14 cellular contexts compared by ENCODE assay signal in the genomic region with DNA sequence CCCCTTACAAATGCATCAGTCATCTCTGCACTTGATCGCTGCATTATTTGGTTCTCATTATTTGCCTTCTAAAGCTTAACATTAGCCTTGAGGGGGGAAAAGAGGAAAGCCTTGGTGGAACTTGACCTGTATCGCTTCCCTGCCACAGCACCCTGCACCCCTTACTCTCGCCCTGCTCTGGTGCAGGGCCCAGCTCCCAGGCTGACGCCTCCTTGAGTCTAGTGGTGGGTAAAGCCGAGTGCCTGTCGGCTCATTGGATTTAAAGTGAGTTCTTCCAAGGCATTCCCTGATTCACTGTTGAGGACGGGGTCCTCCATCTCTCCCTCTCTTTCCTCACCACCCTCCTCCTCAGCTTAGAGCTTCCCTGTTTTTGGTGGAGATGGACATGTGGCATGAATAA.
A peak's percentile ranks its signal among the peaks of the same experiment; 100 is the strongest.
DNase-seq lines count a peak whose midpoint lies in the region; ATAC-seq and TF ChIP-seq lines count a peak whose summit lies in the region.
"Had no signal": no experiment of that assay in that cellular context is flagged by ENCODE, and none has a peak within 500 bp of the region (broad histone marks: within the 10 kb centered on the region; RNA-seq: fewer than 3 reads in every experiment).

No MANE protein-coding gene starts in this region.

- H3K4me3 ChIP-seq in GM23338 (no peak overlapping the region), trophoblast cell (ENCODE audit: low read depth, low read length) (no peak overlapping the region)
- H3K4me3 ChIP-seq: GM23248 had no signal

- no peak overlapping the region for H3K4me2 ChIP-seq in GM23338
- H3K4me2 ChIP-seq in trophoblast cell (ENCODE audit: low read length) = no peak overlapping the region

- H3K27ac ChIP-seq in GM23338 (ENCODE audit: low read depth) (no peak overlapping the region), trophoblast cell (ENCODE audit: low read depth, low read length) (peak overlapping the region; percentile 36)
- H3K27ac ChIP-seq: GM23248 had no signal

- H3K36me3 ChIP-seq in GM23338 (ENCODE audit: insufficient read depth) (no peaks in the 10 kb centered on the region), trophoblast cell (ENCODE audit: control insufficient read depth in 1 of 2, insufficient read depth in 2 of 2, low read length in 2 of 2) (no peaks in the 10 kb centered on the region)

- H2BK12ac ChIP-seq in trophoblast cell (ENCODE audit: low read length) = peak overlapping the region; percentile 21

- H3K36me3 Mint-ChIP-seq in GM23338 (ENCODE audit: low read depth) = no peaks in the 10 kb centered on the region
- H3K36me3 Mint-ChIP-seq in WTC11 = peaks cover 23% of the 10 kb centered on the region
- H3K36me3 Mint-ChIP-seq in nephron (ENCODE audit: low read depth) = no peaks in the 10 kb centered on the region
- H3K36me3 Mint-ChIP-seq: CD4-positive, alpha-beta memory T cell had no signal

- H3K9ac ChIP-seq in trophoblast cell (ENCODE audit: low read length) = no peak overlapping the region
- H3K9ac ChIP-seq: GM23248 had no signal

- TF ChIP-seq CTCF in GM23338 (conservative IDR thresholded peaks at IDR 0.05; ENCODE audit: low read depth in 2 of 2) (no peak), WTC11 (IDR thresholded peaks at IDR 0.05) (no peak), nephron (IDR thresholded peaks at IDR 0.05; ENCODE audit: unreplicated experiment in 3 of 3) (no peak)

- DNase-seq in GM23338 (ENCODE audit: low spot score) (peak; percentile 2), WTC11 (ENCODE audit: low spot score) (no peak), trophoblast cell (no peak), DMS153 (lab: John Stamatoyannopoulos, UW) (no peak), OCI-M1 (lab: John Stamatoyannopoulos, UW) (no peak)
- DNase-seq: C1 segment of cervical spinal cord; Calu3; CD4-positive, alpha-beta memory T cell; COR-L47; DND-41; GM23248; H9 had no signal

- H3K9me3 Mint-ChIP-seq in GM23338 (peaks cover 9% of the 10 kb centered on the region; the same call in 1 of the 3 replicates), WTC11 (peaks cover 67% of the 10 kb centered on the region), nephron (no peaks in the 10 kb centered on the region)

- H2BK120ac ChIP-seq in trophoblast cell (ENCODE audit: insufficient read depth, low read length, poor library complexity) = peak overlapping the region; percentile 44

- H3K4me1 ChIP-seq in GM23338 (ENCODE audit: insufficient read depth) = 0 out of 2 replicates have a peak, but pooled peaks cover 4% of the 10 kb centered on the region
- H3K4me1 ChIP-seq in trophoblast cell (ENCODE audit: control insufficient read depth in 1 of 2, insufficient read depth in 2 of 2, low read length in 2 of 2) = peaks cover 12 to 15% of the 10 kb centered on the region in 2 experiments

- H2AFZ ChIP-seq in GM23338 (no peak overlapping the region), trophoblast cell (ENCODE audit: insufficient read depth, low read length, poor library complexity) (no peak overlapping the region)
- H2AFZ ChIP-seq: GM23248 had no signal

- WGBS in trophoblast cell (ENCODE audit: extremely low coverage, insufficient coverage, insufficient read length) = no CpG with 5 or more reads among the region's 7 CpGs

- H3K4me3 Mint-ChIP-seq in GM23338 (no peak overlapping the region), WTC11 (no peak overlapping the region), nephron (no peak overlapping the region)
- H3K4me3 Mint-ChIP-seq: CD4-positive, alpha-beta memory T cell; H9 had no signal

- H3K18ac ChIP-seq in trophoblast cell (ENCODE audit: low read length) = peak overlapping the region; percentile 26

- H3K4ac ChIP-seq in trophoblast cell (ENCODE audit: low read depth, low read length) = no peak overlapping the region

- no peak overlapping the region for H4K8ac ChIP-seq in trophoblast cell (ENCODE audit: low read depth, low read length)

- H3K4me1 Mint-ChIP-seq in GM23338 = peaks cover 15% of the 10 kb centered on the region
- peaks cover 19% of the 10 kb centered on the region for H3K4me1 Mint-ChIP-seq in WTC11
- peaks cover 54% of the 10 kb centered on the region for H3K4me1 Mint-ChIP-seq in nephron
- H3K4me1 Mint-ChIP-seq: CD4-positive, alpha-beta memory T cell had no signal

- H4K91ac ChIP-seq in trophoblast cell (ENCODE audit: low read depth, low read length) = peak overlapping the region; percentile 78

- H3K79me2 ChIP-seq in GM23338 (replicated peaks; ENCODE audit: insufficient read depth) (no peaks in the 10 kb centered on the region), trophoblast cell (ENCODE audit: control insufficient read depth, insufficient read depth, low read length, poor library complexity) (no peaks in the 10 kb centered on the region)

- no peaks in the 10 kb centered on the region for H3K9me3 ChIP-seq in trophoblast cell (ENCODE audit: insufficient read depth, low read depth, low read length)

- no peak overlapping the region for H4K12ac ChIP-seq in trophoblast cell (ENCODE audit: low read depth, low read length)

- H3F3A ChIP-seq in GM23338 (replicated peaks; ENCODE audit: low read depth) = no peaks in the 10 kb centered on the region

- peak overlapping the region; percentile 50 for H3K14ac ChIP-seq in trophoblast cell (ENCODE audit: low read length)

- H4K20me1 ChIP-seq in GM23338 (replicated peaks; ENCODE audit: insufficient read depth) = no peaks in the 10 kb centered on the region

- H2AK5ac ChIP-seq in trophoblast cell (ENCODE audit: low read length) = no peak overlapping the region

- no peaks in the 10 kb centered on the region for H3K9me2 ChIP-seq in GM23338 (ENCODE audit: insufficient read depth)

- H3K27me3 ChIP-seq in GM23338 (ENCODE audit: insufficient read depth) = no peaks in the 10 kb centered on the region
- H3K27me3 ChIP-seq in trophoblast cell (ENCODE audit: insufficient read depth, low read length) = no peaks in the 10 kb centered on the region

- H3K27me3 Mint-ChIP-seq in GM23338 (ENCODE audit: insufficient read depth, low read depth, poor library complexity) (peaks cover 3% of the 10 kb centered on the region), WTC11 (ENCODE audit: low read depth) (peaks cover 6% of the 10 kb centered on the region; the same call in 1 of the 2 replicates), nephron (ENCODE audit: low read depth) (peaks cover 6% of the 10 kb centered on the region)

- H3K79me1 ChIP-seq in trophoblast cell (ENCODE audit: low read length) = peaks cover 12% of the 10 kb centered on the region

- peak; percentile 58; the same call in 1 of the 3 replicates for ATAC-seq in GM23338
- ATAC-seq in WTC11 = peak; percentile 65
- ATAC-seq: HCT116 had no signal

- H3K27ac Mint-ChIP-seq in GM23338 = no peak overlapping the region
- H3K27ac Mint-ChIP-seq in WTC11 = no peak overlapping the region
- peak overlapping the region; percentile 2 to 54 (median 31) for H3K27ac Mint-ChIP-seq in nephron
- H3K27ac Mint-ChIP-seq: H9 had no signal

- CTCF ChIA-PET in WTC11 (lab: Charles Lee) = interaction anchor here (0.7 kb wide), 1 partner anchor 17 kb away, joined by 6 read pairs; no protein-coding TSS in a partner anchor

- H2BK5ac ChIP-seq in trophoblast cell (ENCODE audit: low read depth, low read length, poor library complexity) = peak overlapping the region; percentile 16

- no peak overlapping the region for H3K23ac ChIP-seq in trophoblast cell (ENCODE audit: low read length)

- POLR2A ChIA-PET in WTC11 (lab: Charles Lee) = no interaction called here

TF ChIP-seq in GM23338, 12 proteins besides CTCF, POLR2A, EP300 and RAD21 (continues in another document):
- TF ChIP-seq, protein P1, sequence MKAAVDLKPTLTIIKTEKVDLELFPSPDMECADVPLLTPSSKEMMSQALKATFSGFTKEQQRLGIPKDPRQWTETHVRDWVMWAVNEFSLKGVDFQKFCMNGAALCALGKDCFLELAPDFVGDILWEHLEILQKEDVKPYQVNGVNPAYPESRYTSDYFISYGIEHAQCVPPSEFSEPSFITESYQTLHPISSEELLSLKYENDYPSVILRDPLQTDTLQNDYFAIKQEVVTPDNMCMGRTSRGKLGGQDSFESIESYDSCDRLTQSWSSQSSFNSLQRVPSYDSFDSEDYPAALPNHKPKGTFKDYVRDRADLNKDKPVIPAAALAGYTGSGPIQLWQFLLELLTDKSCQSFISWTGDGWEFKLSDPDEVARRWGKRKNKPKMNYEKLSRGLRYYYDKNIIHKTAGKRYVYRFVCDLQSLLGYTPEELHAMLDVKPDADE (IDR thresholded peaks at IDR 0.05) = no peak
- TF ChIP-seq NANOG (IDR thresholded peaks at IDR 0.05; ENCODE audit: borderline replicate concordance) = no peak

TF ChIP-seq in WTC11, 78 proteins besides CTCF, POLR2A, EP300 and RAD21 (continues in another document):
- TF ChIP-seq CBFB (CRISPR knock-in tag; IDR thresholded peaks at IDR 0.05; ENCODE audit: low read depth) = no peak
- no peak for TF ChIP-seq ZNF219 (CRISPR knock-in tag; IDR thresholded peaks at IDR 0.05; ENCODE audit: borderline replicate concordance)
- no peak for TF ChIP-seq CREM (CRISPR knock-in tag; IDR thresholded peaks at IDR 0.05)
- no peak for TF ChIP-seq NR3C1 (CRISPR knock-in tag; conservative IDR thresholded peaks at IDR 0.05; ENCODE audit: low read depth)
- TF ChIP-seq, protein P2, sequence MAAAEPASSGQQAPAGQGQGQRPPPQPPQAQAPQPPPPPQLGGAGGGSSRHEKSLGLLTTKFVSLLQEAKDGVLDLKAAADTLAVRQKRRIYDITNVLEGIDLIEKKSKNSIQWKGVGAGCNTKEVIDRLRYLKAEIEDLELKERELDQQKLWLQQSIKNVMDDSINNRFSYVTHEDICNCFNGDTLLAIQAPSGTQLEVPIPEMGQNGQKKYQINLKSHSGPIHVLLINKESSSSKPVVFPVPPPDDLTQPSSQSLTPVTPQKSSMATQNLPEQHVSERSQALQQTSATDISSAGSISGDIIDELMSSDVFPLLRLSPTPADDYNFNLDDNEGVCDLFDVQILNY (CRISPR knock-in tag; IDR thresholded peaks at IDR 0.05) = no peak
- TF ChIP-seq FOXJ3 (CRISPR knock-in tag; IDR thresholded peaks at IDR 0.05; ENCODE audit: borderline replicate concordance) = no peak
- TF ChIP-seq ELF4 (CRISPR knock-in tag; IDR thresholded peaks at IDR 0.05; ENCODE audit: low read depth) = no peak
- TF ChIP-seq, protein P3, sequence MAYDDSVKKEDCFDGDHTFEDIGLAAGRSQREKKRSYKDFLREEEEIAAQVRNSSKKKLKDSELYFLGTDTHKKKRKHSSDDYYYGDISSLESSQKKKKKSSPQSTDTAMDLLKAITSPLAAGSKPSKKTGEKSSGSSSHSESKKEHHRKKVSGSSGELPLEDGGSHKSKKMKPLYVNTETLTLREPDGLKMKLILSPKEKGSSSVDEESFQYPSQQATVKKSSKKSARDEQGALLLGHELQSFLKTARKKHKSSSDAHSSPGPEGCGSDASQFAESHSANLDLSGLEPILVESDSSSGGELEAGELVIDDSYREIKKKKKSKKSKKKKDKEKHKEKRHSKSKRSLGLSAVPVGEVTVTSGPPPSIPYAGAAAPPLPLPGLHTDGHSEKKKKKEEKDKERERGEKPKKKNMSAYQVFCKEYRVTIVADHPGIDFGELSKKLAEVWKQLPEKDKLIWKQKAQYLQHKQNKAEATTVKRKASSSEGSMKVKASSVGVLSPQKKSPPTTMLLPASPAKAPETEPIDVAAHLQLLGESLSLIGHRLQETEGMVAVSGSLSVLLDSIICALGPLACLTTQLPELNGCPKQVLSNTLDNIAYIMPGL (CRISPR knock-in tag; IDR thresholded peaks at IDR 0.05) = no peak
- TF ChIP-seq JUN (CRISPR knock-in tag; IDR thresholded peaks at IDR 0.05) = no peak

Comparison
In these comparisons a context has a peak if more than half of its experiments do, and no peak if none do; other contexts are left out.
1. H3K27ac Mint-ChIP-seq: peak in nephron (3 of 3); none in GM23338 (single experiment) and WTC11 (single experiment).